ENCODE assay signal across 8 cellular contexts in the genomic region with DNA sequence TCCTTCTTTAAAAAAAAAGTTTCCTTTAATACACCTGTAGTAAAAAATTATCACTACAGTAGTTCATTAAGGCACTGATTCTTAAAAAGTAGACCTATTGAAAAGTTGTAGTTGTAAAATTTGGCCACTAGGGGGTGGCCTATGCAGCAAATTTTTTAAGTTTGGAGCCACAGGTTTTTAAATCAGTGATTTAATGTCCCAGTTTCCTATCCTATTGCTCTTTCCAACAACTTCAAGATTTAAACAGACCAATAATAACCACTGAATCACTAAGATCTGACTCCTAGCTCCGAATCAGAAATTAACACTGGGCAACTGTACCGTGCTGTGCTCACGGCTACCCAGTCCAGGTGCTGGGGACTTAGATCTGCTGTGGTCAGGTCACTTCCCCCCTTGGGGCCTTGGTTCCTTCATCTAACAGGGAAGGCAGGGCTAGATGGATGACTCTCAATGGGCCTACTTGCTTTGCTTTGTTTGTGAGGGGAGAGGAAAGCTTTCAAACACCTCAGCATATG.
A peak's percentile ranks its signal among the peaks of the same experiment; 100 is the strongest.
DNase-seq lines count a peak whose midpoint lies in the region; ATAC-seq, FAIRE-seq and TF ChIP-seq lines count a peak whose summit lies in the region.

No MANE protein-coding gene starts in this region.

- no peak overlapping the region for H4K91ac ChIP-seq in neuronal stem cell (ENCODE audit: low read depth, low read length, poor library complexity)

- peak; percentile 69 for ATAC-seq in SK-N-SH treated with all-trans-retinoic acid at 6 μM for 48 hours
- ATAC-seq in HG03521 (IDR thresholded peaks at IDR 0.05; ENCODE audit: unreplicated experiment) = no peak

- no peak overlapping the region for H3K4ac ChIP-seq in neuronal stem cell (ENCODE audit: low read length)

- FAIRE-seq in HTR-8/SVneo (lab: Jason Lieb, UNC) = no peak

- H3K36me3 ChIP-seq in neuronal stem cell (replicated peaks in 1 of 2; ENCODE audit: control insufficient read depth in 2 of 2, insufficient read depth in 2 of 2, low read length in 2 of 2) = peaks cover 9 to 53% of the 10 kb centered on the region in 2 donors

- no peak overlapping the region for H3K23ac ChIP-seq in neuronal stem cell (ENCODE audit: low read depth, low read length, poor library complexity)

- no peak overlapping the region for H3K4me3 Mint-ChIP-seq in activated CD4-positive, alpha-beta T cell treated with anti-CD3 and anti-CD28 coated beads, Interleukin-2, amount 10 ng/mL, durations not matched to agents 24 days and 14 days

- H3K14ac ChIP-seq in neuronal stem cell (ENCODE audit: low read length) = no peak overlapping the region

- no peak overlapping the region for H2AK5ac ChIP-seq in neuronal stem cell (ENCODE audit: low read depth, low read length)

- H2BK15ac ChIP-seq in neuronal stem cell (ENCODE audit: low read length) = no peak overlapping the region

- no peak overlapping the region for H3K4me3 ChIP-seq in neuronal stem cell (ENCODE audit: low read length in 2 of 2)

- WGBS in neuronal stem cell (ENCODE audit: extremely low coverage in 2 of 2, insufficient read length in 2 of 2, insufficient replicate concordance in 1 of 2), 2 donors = no CpG with 5 or more reads among the region's 3 CpGs

- peaks cover 35% of the 10 kb centered on the region for H3K36me3 Mint-ChIP-seq in activated CD4-positive, alpha-beta T cell treated with anti-CD3 and anti-CD28 coated beads, Interleukin-2, amount 10 ng/mL, durations not matched to agents 24 days and 14 days (ENCODE audit: low read depth)

- no peak overlapping the region for H2BK12ac ChIP-seq in neuronal stem cell (ENCODE audit: low read length)

- H3K18ac ChIP-seq in neuronal stem cell (ENCODE audit: low read length) = no peak overlapping the region

- H3K27me3 Mint-ChIP-seq in activated CD4-positive, alpha-beta T cell treated with anti-CD3 and anti-CD28 coated beads, Interleukin-2, amount 10 ng/mL, durations not matched to agents 24 days and 14 days = no peaks in the 10 kb centered on the region

- intact Hi-C loops in activated CD4-positive, alpha-beta T cell treated with anti-CD3 and anti-CD28 coated beads, Interleukin-2, amount 10 ng/mL, durations not matched to agents 24 days and 14 days (cut with micrococcal nuclease) = loop anchor here (2.0 to 5.0 kb wide), 4 partner anchors 197 to 709 kb away; no protein-coding TSS in a partner anchor

- H3K4me1 ChIP-seq in neuronal stem cell (ENCODE audit: control insufficient read depth in 2 of 2, insufficient read depth in 1 of 2, low read depth in 1 of 2, low read length in 2 of 2) = peaks cover 0 to 5% of the 10 kb centered on the region in 2 donors

- H2BK5ac ChIP-seq in neuronal stem cell (ENCODE audit: low read length) = no peak overlapping the region

- no peak overlapping the region for H3K4me2 ChIP-seq in neuronal stem cell (ENCODE audit: insufficient read depth, low read length, poor library complexity, severe bottlenecking)

- no peak overlapping the region for H3K9ac ChIP-seq in neuronal stem cell (ENCODE audit: low read depth, low read length, poor library complexity)

- H2BK120ac ChIP-seq in neuronal stem cell (ENCODE audit: low read depth, low read length) = no peak overlapping the region

- H3K79me1 ChIP-seq in neuronal stem cell (ENCODE audit: low read depth, low read length) = no peaks in the 10 kb centered on the region

- no peak overlapping the region for H2AFZ ChIP-seq in neuronal stem cell (ENCODE audit: low read length)

- peaks cover 4% of the 10 kb centered on the region for H3K4me1 Mint-ChIP-seq in activated CD4-positive, alpha-beta T cell treated with anti-CD3 and anti-CD28 coated beads, Interleukin-2, amount 10 ng/mL, durations not matched to agents 24 days and 14 days

- no peaks in the 10 kb centered on the region for H3K9me3 Mint-ChIP-seq in activated CD4-positive, alpha-beta T cell treated with anti-CD3 and anti-CD28 coated beads, Interleukin-2, amount 10 ng/mL, durations not matched to agents 24 days and 14 days

- H3K27ac ChIP-seq in neuronal stem cell (replicated peaks; ENCODE audit: low read length) = peak overlapping the region; percentile 33

- H3K27me3 ChIP-seq in neuronal stem cell (ENCODE audit: control insufficient read depth in 3 of 3, insufficient read depth in 3 of 3, low read depth in 1 of 3, low read length in 3 of 3) = no peaks in the 10 kb centered on the region

- no peaks in the 10 kb centered on the region for H3K9me3 ChIP-seq in neuronal stem cell (replicated peaks in 1 of 2; ENCODE audit: control insufficient read depth in 2 of 2, insufficient read depth in 1 of 2, low read depth in 1 of 2, low read length in 2 of 2)

- H4K8ac ChIP-seq in neuronal stem cell (ENCODE audit: low read depth, low read length) = no peak overlapping the region

- peak; percentile 65 for DNase-seq in activated CD4-positive, alpha-beta T cell treated with anti-CD3 and anti-CD28 coated beads, Interleukin-2, amount 10 ng/mL, durations not matched to agents 24 days and 14 days
- DNase-seq in activated CD4-positive, alpha-beta T cell treated with anti-CD3 and anti-CD28 coated beads, Interleukin-2, amount 50 U/mL, for 1 hour = no peak
- DNase-seq in HTR-8/SVneo (ENCODE audit: insufficient read length, low spot score) (peak; percentile 48), fibroblast of gingiva (ENCODE audit: low read depth) (peak; percentile 49), neuronal stem cell (ENCODE audit: low spot score) (peak; percentile 43)
- no peak for DNase-seq in activated CD4-positive, CD25-positive, alpha-beta regulatory T cell (lab: John Stamatoyannopoulos, UW)

- H3K27ac Mint-ChIP-seq in activated CD4-positive, alpha-beta T cell treated with anti-CD3 and anti-CD28 coated beads, Interleukin-2, amount 10 ng/mL, durations not matched to agents 24 days and 14 days = no peak overlapping the region

TF ChIP-seq in SK-N-SH treated with all-trans-retinoic acid at 6 μM for 48 hours, 23 proteins besides CTCF, POLR2A, EP300 and RAD21:
- TF ChIP-seq CSDC2 (CRISPR knock-in tag; IDR thresholded peaks at IDR 0.05) = no peak
- TF ChIP-seq ARNTL (CRISPR knock-in tag; IDR thresholded peaks at IDR 0.05; ENCODE audit: borderline replicate concordance, low read depth) = no peak
- TF ChIP-seq ZNF565 (CRISPR knock-in tag; conservative IDR thresholded peaks at IDR 0.05; ENCODE audit: low read depth) = no peak

Comparison
In these comparisons a context has a peak if more than half of its experiments do, and no peak if none do; other contexts are left out.
1. DNase-seq: peak in activated CD4-positive, alpha-beta T cell treated with anti-CD3 and anti-CD28 coated beads, Interleukin-2, amount 10 ng/mL, durations not matched to agents 24 days and 14 days (single experiment), HTR-8/SVneo (single experiment), fibroblast of gingiva (single experiment) and neuronal stem cell (single experiment); none in activated CD4-positive, alpha-beta T cell treated with anti-CD3 and anti-CD28 coated beads, Interleukin-2, amount 50 U/mL, for 1 hour (single experiment) and activated CD4-positive, CD25-positive, alpha-beta regulatory T cell (0 of 4).